Comparison of ENCODE assay signal across 19 cellular contexts in the genomic region with DNA sequence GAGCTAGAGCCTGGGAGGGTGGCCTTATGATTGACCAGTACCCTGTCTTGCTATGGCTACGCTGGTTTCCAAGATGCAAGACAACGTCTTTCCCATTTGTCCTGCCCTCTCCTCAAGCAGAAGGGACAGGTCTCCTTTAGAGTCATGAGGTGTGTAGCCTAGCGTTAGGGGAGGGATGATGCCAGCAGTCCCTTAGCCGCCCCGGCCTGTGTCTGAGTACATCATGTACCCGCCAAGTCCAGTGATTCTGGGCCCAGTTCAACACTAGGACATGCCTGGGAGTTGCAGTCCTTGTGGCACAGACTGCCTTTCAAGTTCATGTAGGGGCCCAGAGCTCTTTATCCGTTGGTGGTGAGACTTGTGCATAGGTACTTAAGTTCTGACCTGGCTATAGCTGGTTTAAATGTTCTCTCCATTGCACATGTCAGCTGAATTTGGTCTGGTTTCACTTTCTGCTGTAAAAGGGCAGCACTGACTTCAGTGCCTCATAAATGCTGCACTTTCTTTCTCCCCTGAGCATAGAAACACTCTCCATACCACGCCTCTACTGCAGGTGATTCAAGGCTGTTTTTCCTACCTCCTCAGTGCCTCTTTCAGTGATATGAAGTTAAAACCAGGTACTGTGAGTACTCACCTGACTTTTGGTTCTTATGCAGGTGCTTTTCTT.
DNase-seq lines count a peak whose midpoint lies in the region; ATAC-seq and TF ChIP-seq lines count a peak whose summit lies in the region.
"Had no signal": no experiment of that assay in that cellular context is flagged by ENCODE, and none has a peak within 500 bp of the region (broad histone marks: within the 10 kb centered on the region; RNA-seq: fewer than 3 reads in every experiment).

No MANE protein-coding gene starts in this region.

- H3K27ac Mint-ChIP-seq in stimulated activated naive B cell treated with anti-CD40 and anti-IgM and Interleukin-4, amounts not matched to agents 10 μg/mL and 1 μg/mL and 100 μg/mL, for 72 hours: peak overlapping the region; percentile 47
- no peak overlapping the region for H3K27ac Mint-ChIP-seq in type B pancreatic cell
- H3K27ac Mint-ChIP-seq: activated naive CD4-positive, alpha-beta T cell treated with anti-CD3 and anti-CD28 coated beads, Interleukin-2, amount 50 U/mL, for 72 hours; IgD-negative memory B cell had no signal

- no peak overlapping the region for H3K27ac ChIP-seq in uterus
- H3K27ac ChIP-seq: esophagus muscularis mucosa, Peyer's patch, upper lobe of left lung had no signal

- no peaks in the 10 kb centered on the region for H3K4me1 ChIP-seq in uterus
- H3K4me1 ChIP-seq: esophagus muscularis mucosa, Peyer's patch, upper lobe of left lung had no signal

- TF ChIP-seq CTCF in type B pancreatic cell (conservative IDR thresholded peaks at IDR 0.05): no peak
- no peak for TF ChIP-seq CTCF in uterus (IDR thresholded peaks at IDR 0.05)

- peaks cover 7 to 15% of the 10 kb centered on the region in 2 donors for H3K9me3 Mint-ChIP-seq in stimulated activated naive B cell treated with anti-CD40 and anti-IgM and Interleukin-4, amounts not matched to agents 10 μg/mL and 1 μg/mL and 100 μg/mL, for 72 hours
- peaks cover 5% of the 10 kb centered on the region for H3K9me3 Mint-ChIP-seq in type B pancreatic cell

- H3K27me3 ChIP-seq in uterus: no peaks in the 10 kb centered on the region
- H3K27me3 ChIP-seq: esophagus muscularis mucosa, Peyer's patch, upper lobe of left lung had no signal

- no peak for DNase-seq in stimulated activated naive B cell treated with anti-CD40 and anti-IgM and Interleukin-4, amounts not matched to agents 10 μg/mL and 1 μg/mL and 100 μg/mL, for 72 hours
- no peak for DNase-seq in type B pancreatic cell (ENCODE audit: extremely low spot score, unreplicated experiment)
- no peak for DNase-seq in uterus
- DNase-seq in HUDEP-2 (lab: John Stamatoyannopoulos, UW; ENCODE audit: unreplicated experiment in 76 of 76): no peak
- no peak for DNase-seq in NCI-H1436 treated with DMSO at 0.1 percent for 48 hours (lab: John Stamatoyannopoulos, UW)
- DNase-seq: activated CD4-positive, alpha-beta T cell treated with anti-CD3 and anti-CD28 coated beads, Interleukin-2, amount 50 U/mL, for 4 hours; activated T-cell treated with anti-CD3 and anti-CD28 coated beads, Interleukin-2, amount 50 U/mL, for 1 hour; islet precursor cell; NCI-H82; Peyer's patch; stimulated activated naive CD4-positive, alpha-beta T cell treated with Interleukin-2 at 50 U/mL for 16 hours; upper lobe of left lung had no signal

- ATAC-seq in GM19351 (IDR thresholded peaks at IDR 0.05; ENCODE audit: unreplicated experiment) (peak; percentile 90), HG02642 (IDR thresholded peaks at IDR 0.05; ENCODE audit: poor library complexity, unreplicated experiment) (peak; percentile 52), HG03378 (IDR thresholded peaks at IDR 0.05; ENCODE audit: unreplicated experiment) (peak; percentile 69)
- peak in 1 of 2 donors; percentile 60 for ATAC-seq in stimulated activated naive B cell treated with anti-CD40 and anti-IgM and Interleukin-4, amounts not matched to agents 10 μg/mL and 1 μg/mL and 100 μg/mL, for 72 hours (replicated peaks)
- ATAC-seq: activated naive CD4-positive, alpha-beta T cell treated with anti-CD3 and anti-CD28 coated beads, Interleukin-2, amount 50 U/mL, for 72 hours had no signal

- no peak overlapping the region for H3K4me3 Mint-ChIP-seq in stimulated activated naive B cell treated with anti-CD40 and anti-IgM and Interleukin-4, amounts not matched to agents 10 μg/mL and 1 μg/mL and 100 μg/mL, for 72 hours
- no peak overlapping the region for H3K4me3 Mint-ChIP-seq in type B pancreatic cell
- H3K4me3 Mint-ChIP-seq: IgD-negative memory B cell, neural crest cell had no signal

- no peak for TF ChIP-seq POLR2A in uterus (IDR thresholded peaks at IDR 0.05)

- H3K9me3 ChIP-seq in uterus: no peaks in the 10 kb centered on the region
- H3K9me3 ChIP-seq: Peyer's patch had no signal

- H3K4me3 ChIP-seq in uterus: no peak overlapping the region
- H3K4me3 ChIP-seq: esophagus muscularis mucosa, Peyer's patch, upper lobe of left lung had no signal

- intact Hi-C loops in uterus (cut with DNase I; ENCODE audit: low total_unique reads): no loop called here

- peaks cover 7 to 9% of the 10 kb centered on the region in 2 donors for H3K4me1 Mint-ChIP-seq in stimulated activated naive B cell treated with anti-CD40 and anti-IgM and Interleukin-4, amounts not matched to agents 10 μg/mL and 1 μg/mL and 100 μg/mL, for 72 hours
- H3K4me1 Mint-ChIP-seq in type B pancreatic cell (ENCODE audit: unreplicated experiment): no peaks in the 10 kb centered on the region
- H3K4me1 Mint-ChIP-seq: neural crest cell had no signal

- peaks cover 19 to 49% of the 10 kb centered on the region in 2 donors for H3K36me3 Mint-ChIP-seq in stimulated activated naive B cell treated with anti-CD40 and anti-IgM and Interleukin-4, amounts not matched to agents 10 μg/mL and 1 μg/mL and 100 μg/mL, for 72 hours
- H3K36me3 Mint-ChIP-seq in type B pancreatic cell: peaks cover 11% of the 10 kb centered on the region

- H3K27me3 Mint-ChIP-seq in stimulated activated naive B cell treated with anti-CD40 and anti-IgM and Interleukin-4, amounts not matched to agents 10 μg/mL and 1 μg/mL and 100 μg/mL, for 72 hours: no peaks in the 10 kb centered on the region
- no peaks in the 10 kb centered on the region for H3K27me3 Mint-ChIP-seq in type B pancreatic cell
- H3K27me3 Mint-ChIP-seq: IgD-negative memory B cell had no signal

- H3K36me3 ChIP-seq in uterus: no peaks in the 10 kb centered on the region
- H3K36me3 ChIP-seq: Peyer's patch, upper lobe of left lung had no signal
